In genomic region chr1:57447551-57447950, GRCh38 we compare ENCODE assay signal across 1 cellular context.
TF ChIP-seq lines count a peak whose summit lies in the region.

No MANE protein-coding gene starts in this region.

TF ChIP-seq in WTC11, 78 proteins besides CTCF, POLR2A, EP300 and RAD21 (continued from another document):
- TF ChIP-seq ELF4 (CRISPR knock-in tag; IDR thresholded peaks at IDR 0.05; ENCODE audit: low read depth) (no peak), FOXP4 (CRISPR knock-in tag; IDR thresholded peaks at IDR 0.05) (no peak), NFE2L1 (CRISPR knock-in tag; IDR thresholded peaks at IDR 0.05) (no peak), MLX (CRISPR knock-in tag; IDR thresholded peaks at IDR 0.05) (no peak)
